Comparison of ENCODE assay signal across 25 cellular contexts in genomic region chr1:17966341-17966740, GRCh38.
DNase-seq lines count a peak whose midpoint lies in the region; ATAC-seq and TF ChIP-seq lines count a peak whose summit lies in the region.
"Had no signal": no experiment of that assay in that cellular context is flagged by ENCODE, and none has a peak within 500 bp of the region (broad histone marks: within the 10 kb centered on the region; RNA-seq: fewer than 3 reads in every experiment).

No MANE protein-coding gene starts in this region.

- H3K27ac Mint-ChIP-seq in neural crest cell (ENCODE audit: unreplicated experiment) (peak overlapping the region; percentile 27), T-cell (no peak overlapping the region)
- H3K27ac Mint-ChIP-seq: CD8-positive, alpha-beta memory T cell; HFFc6 had no signal

- intact Hi-C loops in lower leg skin (cut with DNase I; ENCODE audit: low total_unique reads), result no loop called here

- TF ChIP-seq POLR2A in lower leg skin (IDR thresholded peaks at IDR 0.05), result no peak

- H3K9me3 Mint-ChIP-seq in neural crest cell (no peaks in the 10 kb centered on the region), T-cell (no peaks in the 10 kb centered on the region)

- POLR2A ChIA-PET in T-cell (lab: Charles Lee), result no interaction called here

- H3K36me3 Mint-ChIP-seq in neural crest cell (ENCODE audit: low read depth), result no peaks in the 10 kb centered on the region
- no peaks in the 10 kb centered on the region for H3K36me3 Mint-ChIP-seq in T-cell
- H3K36me3 Mint-ChIP-seq: CD8-positive, alpha-beta memory T cell had no signal

- WGBS in lower leg skin, 2 donors, result 41% methylated on average over 7 of the region's 7 CpGs

- DNase-seq in DMS 273 (lab: John Stamatoyannopoulos, UW; ENCODE audit: unreplicated experiment) (peak; percentile 31), DMS 273 treated with DMSO at 0.1 percent for 48 hours (lab: John Stamatoyannopoulos, UW) (no peak), caudate nucleus (lab: John Stamatoyannopoulos, UW) (peak in 49 of 61 donors; percentile 3 to 87 (median 40)), neural crest cell (ENCODE audit: low read depth, low spot score) (no peak), lower leg skin (ENCODE audit: low spot score in 2 of 2) (no peak), T-cell (no peak)
- DNase-seq: Calu3; CD8-positive, alpha-beta memory T cell; DMS53; GF-D8; HFFc6; KG1; NCI-H1092; NCI-H1436; NCI-H187 treated with DMSO at 0.1 percent for 48 hours; NCI-H2227 treated with DMSO at 0.1 percent for 48 hours; NCI-H524; NCI-H774; SIG-M5; SK-N-SH had no signal

- no peak overlapping the region for H3K4me3 Mint-ChIP-seq in neural crest cell
- H3K4me3 Mint-ChIP-seq in T-cell, result no peak overlapping the region
- H3K4me3 Mint-ChIP-seq: CD8-positive, alpha-beta memory T cell; HFFc6 had no signal

- TF ChIP-seq CTCF in neural crest cell (conservative IDR thresholded peaks at IDR 0.05) (no peak), lower leg skin (IDR thresholded peaks at IDR 0.05) (no peak)

- H3K27me3 Mint-ChIP-seq in neural crest cell (ENCODE audit: low read depth), result peaks cover 44% of the 10 kb centered on the region
- peaks cover 7 to 11% of the 10 kb centered on the region in 2 donors for H3K27me3 Mint-ChIP-seq in T-cell

- H3K27ac ChIP-seq in caudate nucleus (ENCODE audit: low read depth, low read length) (no peak overlapping the region), temporal lobe (ENCODE audit: low read depth, low read length) (peak overlapping the region; percentile 6)
- H3K27ac ChIP-seq: 22Rv1, C4-2B had no signal

- no peak for ATAC-seq in T-cell (replicated peaks in 1 of 4)
- ATAC-seq in GM19397 (IDR thresholded peaks at IDR 0.05; ENCODE audit: unreplicated experiment), result no peak
- ATAC-seq: Panc1 had no signal

- H3K4me1 Mint-ChIP-seq in neural crest cell, result no peaks in the 10 kb centered on the region
- peaks cover 0 to 4% (median 0%) of the 10 kb centered on the region in 3 donors for H3K4me1 Mint-ChIP-seq in T-cell
- H3K4me1 Mint-ChIP-seq: CD8-positive, alpha-beta memory T cell had no signal

- CTCF ChIA-PET in T-cell (lab: Charles Lee), result no interaction called here

- no peak overlapping the region for H3K4me3 ChIP-seq in lower leg skin (ENCODE audit: low read depth, poor library complexity, severe bottlenecking)

Comparison
In these comparisons a context has a peak if more than half of its experiments do, and no peak if none do; other contexts are left out.
1. DNase-seq: peak in DMS 273 (single experiment) and caudate nucleus (49 of 61); none in DMS 273 treated with DMSO at 0.1 percent for 48 hours (single experiment), neural crest cell (single experiment), lower leg skin (0 of 2) and T-cell (0 of 34).